ENCODE assay signal across 1 cellular context in the genomic region with DNA sequence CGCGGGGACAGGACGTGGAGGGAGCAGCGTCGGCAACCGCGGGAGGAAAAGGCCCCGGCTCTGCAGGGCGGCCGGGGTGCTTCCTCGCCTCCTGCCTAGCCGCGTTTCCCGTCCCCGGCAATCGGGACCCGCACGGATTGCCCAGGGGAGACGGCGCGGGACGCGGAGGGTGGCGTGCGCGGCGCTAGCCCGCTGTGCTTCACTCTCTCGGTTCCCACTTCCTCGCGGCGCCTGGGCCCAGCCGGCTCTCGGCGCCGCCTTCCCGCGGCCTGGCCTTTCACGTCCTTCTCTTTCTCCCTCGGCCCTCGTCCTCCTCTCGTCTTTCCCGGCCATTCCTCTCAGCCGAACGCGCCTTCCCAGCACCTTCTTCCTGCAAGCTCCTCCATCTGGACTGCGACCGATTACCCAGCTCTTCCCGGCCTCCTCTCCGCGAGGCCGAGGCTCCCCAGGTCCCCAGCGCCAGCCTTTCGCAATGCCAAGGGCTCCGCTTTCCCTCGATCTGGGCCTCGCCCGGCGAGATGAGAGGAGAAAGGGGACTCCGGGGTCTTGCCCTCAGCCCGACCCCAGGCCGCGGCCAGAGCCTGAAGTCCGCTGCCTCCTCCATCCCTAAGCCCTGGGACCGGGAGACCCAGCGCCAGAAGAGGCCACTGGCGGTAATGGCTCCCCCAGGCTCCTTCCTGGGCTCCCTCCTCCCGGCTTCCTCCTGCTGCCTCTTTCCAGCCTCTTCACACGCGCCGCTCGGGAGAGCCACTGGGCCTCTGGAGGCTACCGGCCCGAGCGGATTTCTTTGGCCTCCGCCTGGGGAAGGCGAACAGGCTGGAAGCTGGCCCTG.
A peak's percentile ranks its signal among the peaks of the same experiment; 100 is the strongest.
TF ChIP-seq lines count a peak whose summit lies in the region.

No MANE protein-coding gene starts in this region.

TF ChIP-seq in HepG2, 621 proteins besides CTCF, POLR2A, EP300 and RAD21 (continued from another document and continues in another):
- peak; percentile 56; the same call in 1 of the 2 replicates for TF ChIP-seq SIN3A (IDR thresholded peaks at IDR 0.05; ENCODE audit: borderline replicate concordance, low read depth, low read length)
- peak; percentile 28; the same call in 1 of the 2 replicates for TF ChIP-seq ZMAT3 (CRISPR knock-in tag; conservative IDR thresholded peaks at IDR 0.05)
- TF ChIP-seq MIER2 (CRISPR knock-in tag; IDR thresholded peaks at IDR 0.05): no peak
- TF ChIP-seq KLF6 (CRISPR knock-in tag; IDR thresholded peaks at IDR 0.05): no peak
- TF ChIP-seq, protein P1, sequence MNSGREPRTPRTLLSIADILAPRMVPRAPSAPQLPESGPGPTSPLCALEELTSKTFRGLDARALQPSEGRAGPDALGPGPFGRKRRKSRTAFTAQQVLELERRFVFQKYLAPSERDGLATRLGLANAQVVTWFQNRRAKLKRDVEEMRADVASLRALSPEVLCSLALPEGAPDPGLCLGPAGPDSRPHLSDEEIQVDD (CRISPR knock-in tag; IDR thresholded peaks at IDR 0.05; ENCODE audit: borderline replicate concordance): no peak
- no peak; the same call in 1 of the 2 replicates for TF ChIP-seq POGZ (CRISPR knock-in tag; IDR thresholded peaks at IDR 0.05)
- TF ChIP-seq, protein P2, sequence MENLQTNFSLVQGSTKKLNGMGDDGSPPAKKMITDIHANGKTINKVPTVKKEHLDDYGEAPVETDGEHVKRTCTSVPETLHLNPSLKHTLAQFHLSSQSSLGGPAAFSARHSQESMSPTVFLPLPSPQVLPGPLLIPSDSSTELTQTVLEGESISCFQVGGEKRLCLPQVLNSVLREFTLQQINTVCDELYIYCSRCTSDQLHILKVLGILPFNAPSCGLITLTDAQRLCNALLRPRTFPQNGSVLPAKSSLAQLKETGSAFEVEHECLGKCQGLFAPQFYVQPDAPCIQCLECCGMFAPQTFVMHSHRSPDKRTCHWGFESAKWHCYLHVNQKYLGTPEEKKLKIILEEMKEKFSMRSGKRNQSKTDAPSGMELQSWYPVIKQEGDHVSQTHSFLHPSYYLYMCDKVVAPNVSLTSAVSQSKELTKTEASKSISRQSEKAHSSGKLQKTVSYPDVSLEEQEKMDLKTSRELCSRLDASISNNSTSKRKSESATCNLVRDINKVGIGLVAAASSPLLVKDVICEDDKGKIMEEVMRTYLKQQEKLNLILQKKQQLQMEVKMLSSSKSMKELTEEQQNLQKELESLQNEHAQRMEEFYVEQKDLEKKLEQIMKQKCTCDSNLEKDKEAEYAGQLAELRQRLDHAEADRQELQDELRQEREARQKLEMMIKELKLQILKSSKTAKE (CRISPR knock-in tag; IDR thresholded peaks at IDR 0.05; ENCODE audit: borderline replicate concordance): peak; percentile 37; the same call in 1 of the 2 replicates
- peak; percentile 88 for TF ChIP-seq ZNF891 (CRISPR knock-in tag; IDR thresholded peaks at IDR 0.05)
- TF ChIP-seq ARHGAP35 (CRISPR knock-in tag; IDR thresholded peaks at IDR 0.05; ENCODE audit: borderline replicate concordance): no peak; the same call in 1 of the 2 replicates
- no peak for TF ChIP-seq ZNF24 (IDR thresholded peaks at IDR 0.05)
- TF ChIP-seq, protein P3, sequence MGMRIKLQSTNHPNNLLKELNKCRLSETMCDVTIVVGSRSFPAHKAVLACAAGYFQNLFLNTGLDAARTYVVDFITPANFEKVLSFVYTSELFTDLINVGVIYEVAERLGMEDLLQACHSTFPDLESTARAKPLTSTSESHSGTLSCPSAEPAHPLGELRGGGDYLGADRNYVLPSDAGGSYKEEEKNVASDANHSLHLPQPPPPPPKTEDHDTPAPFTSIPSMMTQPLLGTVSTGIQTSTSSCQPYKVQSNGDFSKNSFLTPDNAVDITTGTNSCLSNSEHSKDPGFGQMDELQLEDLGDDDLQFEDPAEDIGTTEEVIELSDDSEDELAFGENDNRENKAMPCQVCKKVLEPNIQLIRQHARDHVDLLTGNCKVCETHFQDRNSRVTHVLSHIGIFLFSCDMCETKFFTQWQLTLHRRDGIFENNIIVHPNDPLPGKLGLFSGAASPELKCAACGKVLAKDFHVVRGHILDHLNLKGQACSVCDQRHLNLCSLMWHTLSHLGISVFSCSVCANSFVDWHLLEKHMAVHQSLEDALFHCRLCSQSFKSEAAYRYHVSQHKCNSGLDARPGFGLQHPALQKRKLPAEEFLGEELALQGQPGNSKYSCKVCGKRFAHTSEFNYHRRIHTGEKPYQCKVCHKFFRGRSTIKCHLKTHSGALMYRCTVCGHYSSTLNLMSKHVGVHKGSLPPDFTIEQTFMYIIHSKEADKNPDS (CRISPR knock-in tag; IDR thresholded peaks at IDR 0.05): no peak
- no peak; the same call in 1 of the 2 replicates for TF ChIP-seq ZNF274 (CRISPR knock-in tag; IDR thresholded peaks at IDR 0.05)
- TF ChIP-seq, protein P4, sequence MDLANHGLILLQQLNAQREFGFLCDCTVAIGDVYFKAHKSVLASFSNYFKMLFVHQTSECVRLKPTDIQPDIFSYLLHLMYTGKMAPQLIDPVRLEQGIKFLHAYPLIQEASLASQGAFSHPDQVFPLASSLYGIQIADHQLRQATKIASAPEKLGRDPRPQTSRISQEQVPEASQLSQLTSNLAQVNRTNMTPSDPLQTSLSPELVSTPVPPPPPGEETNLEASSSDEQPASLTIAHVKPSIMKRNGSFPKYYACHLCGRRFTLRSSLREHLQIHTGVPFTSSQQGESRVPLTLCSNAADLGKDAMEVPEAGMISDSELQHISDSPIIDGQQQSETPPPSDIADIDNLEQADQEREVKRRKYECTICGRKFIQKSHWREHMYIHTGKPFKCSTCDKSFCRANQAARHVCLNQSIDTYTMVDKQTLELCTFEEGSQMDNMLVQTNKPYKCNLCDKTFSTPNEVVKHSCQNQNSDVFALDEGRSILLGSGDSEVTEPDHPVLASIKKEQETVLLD (CRISPR knock-in tag; IDR thresholded peaks at IDR 0.05; ENCODE audit: low read depth): no peak
- TF ChIP-seq ZNF317 (CRISPR knock-in tag; IDR thresholded peaks at IDR 0.05): no peak; the same call in 1 of the 2 replicates
- no peak for TF ChIP-seq SRSF9 (IDR thresholded peaks at IDR 0.05; ENCODE audit: borderline replicate concordance, insufficient read depth, low read depth, low read length, poor library complexity, severe bottlenecking)
- TF ChIP-seq ZNF562 (CRISPR knock-in tag; IDR thresholded peaks at IDR 0.05; ENCODE audit: borderline replicate concordance): no peak
- TF ChIP-seq ATM (IDR thresholded peaks at IDR 0.05; ENCODE audit: borderline replicate concordance): no peak
- 0 out of 2 replicates have a peak, but pooled peaks have one; percentile 46 for TF ChIP-seq LCORL (IDR thresholded peaks at IDR 0.05)
- TF ChIP-seq LCORL (CRISPR knock-in tag; IDR thresholded peaks at IDR 0.05): no peak; the same call in 1 of the 2 replicates
- TF ChIP-seq BORCS8-MEF2B (CRISPR knock-in tag; IDR thresholded peaks at IDR 0.05): peak; percentile 58; the same call in 1 of the 2 replicates
- no peak for TF ChIP-seq TBX3 (IDR thresholded peaks at IDR 0.05; ENCODE audit: borderline replicate concordance)
- TF ChIP-seq PPARG (CRISPR knock-in tag; conservative IDR thresholded peaks at IDR 0.05): no peak
- TF ChIP-seq, protein P5, sequence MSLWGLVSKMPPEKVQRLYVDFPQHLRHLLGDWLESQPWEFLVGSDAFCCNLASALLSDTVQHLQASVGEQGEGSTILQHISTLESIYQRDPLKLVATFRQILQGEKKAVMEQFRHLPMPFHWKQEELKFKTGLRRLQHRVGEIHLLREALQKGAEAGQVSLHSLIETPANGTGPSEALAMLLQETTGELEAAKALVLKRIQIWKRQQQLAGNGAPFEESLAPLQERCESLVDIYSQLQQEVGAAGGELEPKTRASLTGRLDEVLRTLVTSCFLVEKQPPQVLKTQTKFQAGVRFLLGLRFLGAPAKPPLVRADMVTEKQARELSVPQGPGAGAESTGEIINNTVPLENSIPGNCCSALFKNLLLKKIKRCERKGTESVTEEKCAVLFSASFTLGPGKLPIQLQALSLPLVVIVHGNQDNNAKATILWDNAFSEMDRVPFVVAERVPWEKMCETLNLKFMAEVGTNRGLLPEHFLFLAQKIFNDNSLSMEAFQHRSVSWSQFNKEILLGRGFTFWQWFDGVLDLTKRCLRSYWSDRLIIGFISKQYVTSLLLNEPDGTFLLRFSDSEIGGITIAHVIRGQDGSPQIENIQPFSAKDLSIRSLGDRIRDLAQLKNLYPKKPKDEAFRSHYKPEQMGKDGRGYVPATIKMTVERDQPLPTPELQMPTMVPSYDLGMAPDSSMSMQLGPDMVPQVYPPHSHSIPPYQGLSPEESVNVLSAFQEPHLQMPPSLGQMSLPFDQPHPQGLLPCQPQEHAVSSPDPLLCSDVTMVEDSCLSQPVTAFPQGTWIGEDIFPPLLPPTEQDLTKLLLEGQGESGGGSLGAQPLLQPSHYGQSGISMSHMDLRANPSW (CRISPR knock-in tag; IDR thresholded peaks at IDR 0.05; ENCODE audit: borderline replicate concordance): no peak
- TF ChIP-seq, protein P6, sequence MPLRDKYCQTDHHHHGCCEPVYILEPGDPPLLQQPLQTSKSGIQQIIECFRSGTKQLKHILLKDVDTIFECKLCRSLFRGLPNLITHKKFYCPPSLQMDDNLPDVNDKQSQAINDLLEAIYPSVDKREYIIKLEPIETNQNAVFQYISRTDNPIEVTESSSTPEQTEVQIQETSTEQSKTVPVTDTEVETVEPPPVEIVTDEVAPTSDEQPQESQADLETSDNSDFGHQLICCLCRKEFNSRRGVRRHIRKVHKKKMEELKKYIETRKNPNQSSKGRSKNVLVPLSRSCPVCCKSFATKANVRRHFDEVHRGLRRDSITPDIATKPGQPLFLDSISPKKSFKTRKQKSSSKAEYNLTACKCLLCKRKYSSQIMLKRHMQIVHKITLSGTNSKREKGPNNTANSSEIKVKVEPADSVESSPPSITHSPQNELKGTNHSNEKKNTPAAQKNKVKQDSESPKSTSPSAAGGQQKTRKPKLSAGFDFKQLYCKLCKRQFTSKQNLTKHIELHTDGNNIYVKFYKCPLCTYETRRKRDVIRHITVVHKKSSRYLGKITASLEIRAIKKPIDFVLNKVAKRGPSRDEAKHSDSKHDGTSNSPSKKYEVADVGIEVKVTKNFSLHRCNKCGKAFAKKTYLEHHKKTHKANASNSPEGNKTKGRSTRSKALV (CRISPR knock-in tag; IDR thresholded peaks at IDR 0.05): peak; percentile 82
- peak; percentile 37; the same call in 1 of the 2 replicates for TF ChIP-seq ZNF33B (CRISPR knock-in tag; IDR thresholded peaks at IDR 0.05)
- TF ChIP-seq MTF1 (CRISPR knock-in tag; IDR thresholded peaks at IDR 0.05): peak; percentile 85; the same call in 1 of the 2 replicates
- TF ChIP-seq, protein P7, sequence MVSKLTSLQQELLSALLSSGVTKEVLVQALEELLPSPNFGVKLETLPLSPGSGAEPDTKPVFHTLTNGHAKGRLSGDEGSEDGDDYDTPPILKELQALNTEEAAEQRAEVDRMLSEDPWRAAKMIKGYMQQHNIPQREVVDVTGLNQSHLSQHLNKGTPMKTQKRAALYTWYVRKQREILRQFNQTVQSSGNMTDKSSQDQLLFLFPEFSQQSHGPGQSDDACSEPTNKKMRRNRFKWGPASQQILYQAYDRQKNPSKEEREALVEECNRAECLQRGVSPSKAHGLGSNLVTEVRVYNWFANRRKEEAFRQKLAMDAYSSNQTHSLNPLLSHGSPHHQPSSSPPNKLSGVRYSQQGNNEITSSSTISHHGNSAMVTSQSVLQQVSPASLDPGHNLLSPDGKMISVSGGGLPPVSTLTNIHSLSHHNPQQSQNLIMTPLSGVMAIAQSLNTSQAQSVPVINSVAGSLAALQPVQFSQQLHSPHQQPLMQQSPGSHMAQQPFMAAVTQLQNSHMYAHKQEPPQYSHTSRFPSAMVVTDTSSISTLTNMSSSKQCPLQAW (CRISPR knock-in tag; IDR thresholded peaks at IDR 0.05): peak; percentile 49; the same call in 1 of the 2 replicates
- no peak for TF ChIP-seq SMYD3 (CRISPR knock-in tag; IDR thresholded peaks at IDR 0.05)
- TF ChIP-seq, protein P8, sequence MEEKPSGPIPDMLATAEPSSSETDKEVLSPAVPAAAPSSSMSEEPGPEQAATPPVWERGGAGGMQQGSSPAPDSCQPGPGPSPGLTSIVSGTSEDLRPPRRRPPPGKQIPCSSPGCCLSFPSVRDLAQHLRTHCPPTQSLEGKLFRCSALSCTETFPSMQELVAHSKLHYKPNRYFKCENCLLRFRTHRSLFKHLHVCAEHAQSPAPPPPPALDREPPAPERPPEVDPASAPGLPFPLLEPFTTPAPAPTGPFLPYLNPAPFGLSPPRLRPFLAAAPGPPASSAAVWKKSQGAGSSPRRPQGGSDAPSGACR (CRISPR knock-in tag; IDR thresholded peaks at IDR 0.05): no peak
- TF ChIP-seq NR1H2 (CRISPR knock-in tag; IDR thresholded peaks at IDR 0.05; ENCODE audit: borderline replicate concordance, low read depth): no peak
- peak; percentile 74 for TF ChIP-seq JARID2 (CRISPR knock-in tag; IDR thresholded peaks at IDR 0.05; ENCODE audit: insufficient replicate concordance)
- TF ChIP-seq ISX (CRISPR knock-in tag; conservative IDR thresholded peaks at IDR 0.05): peak; percentile 64; the same call in 1 of the 2 replicates
- no peak for TF ChIP-seq ZNF619 (CRISPR knock-in tag; IDR thresholded peaks at IDR 0.05)
- TF ChIP-seq HOXA9 (CRISPR knock-in tag; IDR thresholded peaks at IDR 0.05; ENCODE audit: borderline replicate concordance): 0 out of 2 replicates have a peak, but pooled peaks have one; percentile 77
- TF ChIP-seq, protein P9, sequence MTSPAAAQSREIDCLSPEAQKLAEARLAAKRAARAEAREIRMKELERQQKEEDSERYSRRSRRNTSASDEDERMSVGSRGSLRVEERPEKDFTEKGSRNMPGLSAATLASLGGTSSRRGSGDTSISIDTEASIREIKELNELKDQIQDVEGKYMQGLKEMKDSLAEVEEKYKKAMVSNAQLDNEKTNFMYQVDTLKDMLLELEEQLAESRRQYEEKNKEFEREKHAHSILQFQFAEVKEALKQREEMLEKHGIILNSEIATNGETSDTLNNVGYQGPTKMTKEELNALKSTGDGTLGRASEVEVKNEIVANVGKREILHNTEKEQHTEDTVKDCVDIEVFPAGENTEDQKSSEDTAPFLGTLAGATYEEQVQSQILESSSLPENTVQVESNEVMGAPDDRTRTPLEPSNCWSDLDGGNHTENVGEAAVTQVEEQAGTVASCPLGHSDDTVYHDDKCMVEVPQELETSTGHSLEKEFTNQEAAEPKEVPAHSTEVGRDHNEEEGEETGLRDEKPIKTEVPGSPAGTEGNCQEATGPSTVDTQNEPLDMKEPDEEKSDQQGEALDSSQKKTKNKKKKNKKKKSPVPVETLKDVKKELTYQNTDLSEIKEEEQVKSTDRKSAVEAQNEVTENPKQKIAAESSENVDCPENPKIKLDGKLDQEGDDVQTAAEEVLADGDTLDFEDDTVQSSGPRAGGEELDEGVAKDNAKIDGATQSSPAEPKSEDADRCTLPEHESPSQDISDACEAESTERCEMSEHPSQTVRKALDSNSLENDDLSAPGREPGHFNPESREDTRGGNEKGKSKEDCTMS (CRISPR knock-in tag; conservative IDR thresholded peaks at IDR 0.05): no peak
- TF ChIP-seq, protein P10, sequence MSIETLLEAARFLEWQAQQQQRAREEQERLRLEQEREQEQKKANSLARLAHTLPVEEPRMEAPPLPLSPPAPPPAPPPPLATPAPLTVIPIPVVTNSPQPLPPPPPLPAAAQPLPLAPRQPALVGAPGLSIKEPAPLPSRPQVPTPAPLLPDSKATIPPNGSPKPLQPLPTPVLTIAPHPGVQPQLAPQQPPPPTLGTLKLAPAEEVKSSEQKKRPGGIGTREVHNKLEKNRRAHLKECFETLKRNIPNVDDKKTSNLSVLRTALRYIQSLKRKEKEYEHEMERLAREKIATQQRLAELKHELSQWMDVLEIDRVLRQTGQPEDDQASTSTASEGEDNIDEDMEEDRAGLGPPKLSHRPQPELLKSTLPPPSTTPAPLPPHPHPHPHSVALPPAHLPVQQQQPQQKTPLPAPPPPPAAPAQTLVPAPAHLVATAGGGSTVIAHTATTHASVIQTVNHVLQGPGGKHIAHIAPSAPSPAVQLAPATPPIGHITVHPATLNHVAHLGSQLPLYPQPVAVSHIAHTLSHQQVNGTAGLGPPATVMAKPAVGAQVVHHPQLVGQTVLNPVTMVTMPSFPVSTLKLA (IDR thresholded peaks at IDR 0.05): no peak
